7 cellular contexts compared by ENCODE assay signal in genomic region chr4:26238782-26239647, GRCh38.
DNase-seq lines count a peak whose midpoint lies in the region; ATAC-seq and TF ChIP-seq lines count a peak whose summit lies in the region.

No MANE protein-coding gene starts in this region.

- no peak for TF ChIP-seq CTCF in WI38 (IDR thresholded peaks at IDR 0.05; ENCODE audit: low read depth, low read length)
- TF ChIP-seq CTCF in A673 (conservative IDR thresholded peaks at IDR 0.05; ENCODE audit: low read depth, low read length), result no peak

- H3K27me3 ChIP-seq in A673 (replicated peaks; ENCODE audit: insufficient read depth, low read depth, low read length, poor library complexity), result no peaks in the 10 kb centered on the region

- H3K4me3 ChIP-seq in WI38 (ENCODE audit: low read depth, low read length), result peak overlapping the region; percentile 9; the same call in 1 of the 2 replicates
- H3K4me3 ChIP-seq in A673 (ENCODE audit: low read depth, low read length, poor library complexity, severe bottlenecking), result no peak overlapping the region

- DNase-seq in NCI-H1092 (lab: John Stamatoyannopoulos, UW), result peak; percentile 90
- DNase-seq in hippocampal formation (lab: John Stamatoyannopoulos, UW), result peak; percentile 44 to 85
- peak; percentile 92 for DNase-seq in superior temporal gyrus (ENCODE audit: extremely low spot score)
- DNase-seq in D341Med (ENCODE audit: low spot score), result no peak
- no peak for DNase-seq in A673 (ENCODE audit: low spot score)

- BruUV-seq in A673 (replicated peaks; lab: Mats Ljungman, UMichigan), result no TSS peak

- ATAC-seq in GM18909 (IDR thresholded peaks at IDR 0.05; ENCODE audit: poor library complexity, unreplicated experiment), result no peak

- H3K9me3 ChIP-seq in A673 (ENCODE audit: low read depth, low read length, poor library complexity, severe bottlenecking), result no peaks in the 10 kb centered on the region

- no peak overlapping the region for H3K27ac ChIP-seq in A673 (ENCODE audit: low read depth, low read length, poor library complexity, severe bottlenecking)

- CTCF ChIA-PET in A673 (lab: Charles Lee), result interaction anchor here (1.2 kb wide), 1 partner anchor 157 kb away, joined by 4 read pairs; no protein-coding TSS in a partner anchor

- no peaks in the 10 kb centered on the region for H3K4me1 ChIP-seq in A673 (ENCODE audit: insufficient read depth, low read length, poor library complexity, severe bottlenecking)

- intact Hi-C loops in A673 (cut with micrococcal nuclease; ENCODE audit: unreplicated experiment), result no loop called here

- POLR2A ChIA-PET in A673 (lab: Charles Lee; ENCODE audit: low non-redundant PET), result no interaction called here

- H3K36me3 ChIP-seq in A673 (ENCODE audit: insufficient read depth, low read length, poor library complexity, severe bottlenecking), result no peaks in the 10 kb centered on the region

Comparison
In these comparisons a context has a peak if more than half of its experiments do, and no peak if none do; other contexts are left out.
1. DNase-seq: peak in NCI-H1092 (single experiment), hippocampal formation (2 of 2) and superior temporal gyrus (single experiment); none in D341Med (single experiment) and A673 (single experiment).